20 cellular contexts compared by ENCODE assay signal in genomic region chr7:29158748-29159147, GRCh38. TPM values are rescaled to one million over a fixed set of nuclear protein-coding genes. Genes with fewer than 3 reads are reported as not detected.
"Had no signal": no experiment of that assay in that cellular context is flagged by ENCODE, and none has a peak within 500 bp of the region (broad histone marks: within the 10 kb centered on the region; RNA-seq: fewer than 3 reads in every experiment).

No MANE protein-coding gene starts in this region.

- DNase-seq: effector CD8-positive, alpha-beta T cell; heart left ventricle; hypothalamus; mammary epithelial cell; mucosa of descending colon; naive thymus-derived CD8-positive, alpha-beta T cell; nucleus accumbens; ovary; sigmoid colon; stimulated activated CD4-positive, alpha-beta T cell treated with anti-CD3 and anti-CD28 coated beads, Interleukin-2, amount 100 ng/mL, for 24 hours; stimulated activated CD4-positive, alpha-beta T cell treated with anti-CD3 and anti-CD28 coated beads, Interleukin-4, amount 100 ng/mL, for 4 hours; stimulated activated naive B cell treated with anti-CD40 and anti-IgM and Interleukin-4, amounts not matched to agents 10 μg/mL and 1 μg/mL and 100 μg/mL, for 72 hours; stimulated activated naive CD8-positive, alpha-beta T cell treated with anti-CD3 and anti-CD28 coated beads, Interleukin-15, amount 100 ng/mL, for 72 hours; testis; transverse colon had no signal

- H3K27ac Mint-ChIP-seq: neural progenitor cell; stimulated activated naive B cell treated with anti-CD40 and anti-IgM and Interleukin-4, amounts not matched to agents 10 μg/mL and 1 μg/mL and 100 μg/mL, for 72 hours; stimulated activated naive CD8-positive, alpha-beta T cell treated with anti-CD3 and anti-CD28 coated beads, Interleukin-15, amount 100 ng/mL, for 72 hours had no signal

- H3K9ac ChIP-seq: neural progenitor cell had no signal

- H3K36me3 ChIP-seq: heart left ventricle, neural progenitor cell, ovary, right atrium auricular region, sigmoid colon, transverse colon had no signal

- H3K27ac ChIP-seq: coronary artery, neural progenitor cell, ovary, right atrium auricular region, sigmoid colon, skin epidermis, testis, transverse colon had no signal

- H3K4me1 ChIP-seq: right atrium auricular region, sigmoid colon, testis had no signal

- H3K4me3 ChIP-seq: coronary artery, heart left ventricle, mucosa of descending colon, neural progenitor cell, ovary, right atrium auricular region, sigmoid colon, skin epidermis, testis, transverse colon had no signal

- H3K27me3 ChIP-seq: heart left ventricle, neural progenitor cell, ovary, right atrium auricular region, sigmoid colon, testis, transverse colon had no signal

- H3K4me3 Mint-ChIP-seq: naive thymus-derived CD8-positive, alpha-beta T cell; neural progenitor cell; stimulated activated naive B cell treated with anti-CD40 and anti-IgM and Interleukin-4, amounts not matched to agents 10 μg/mL and 1 μg/mL and 100 μg/mL, for 72 hours; stimulated activated naive CD8-positive, alpha-beta T cell treated with anti-CD3 and anti-CD28 coated beads, Interleukin-15, amount 100 ng/mL, for 72 hours had no signal

- H3K4me2 ChIP-seq: neural progenitor cell had no signal

- H3K9me3 Mint-ChIP-seq: neural progenitor cell; stimulated activated naive CD8-positive, alpha-beta T cell treated with anti-CD3 and anti-CD28 coated beads, Interleukin-15, amount 100 ng/mL, for 72 hours had no signal

- H2AFZ ChIP-seq: neural progenitor cell had no signal

- H3K9me3 ChIP-seq: heart left ventricle, mucosa of descending colon, ovary, right atrium auricular region, sigmoid colon, testis, transverse colon had no signal

- H3K36me3 Mint-ChIP-seq: naive thymus-derived CD8-positive, alpha-beta T cell; neural progenitor cell; stimulated activated naive B cell treated with anti-CD40 and anti-IgM and Interleukin-4, amounts not matched to agents 10 μg/mL and 1 μg/mL and 100 μg/mL, for 72 hours had no signal

RNA-seq across cellular contexts. Expression of gene CPVL, which starts 12.4 kb away (rescaled TPM):
- total RNA-seq: mammary epithelial cell had no signal
- polyA plus RNA-seq: fibroblast of lung had no signal

RNA-seq across cellular contexts. Expression of gene CHN2, which starts 35.8 kb away (rescaled TPM):
- total RNA-seq: mammary epithelial cell had no signal
